ENCODE assay signal across 1 cellular context in genomic region chr19:51511353-51511752, GRCh38.
TF ChIP-seq lines count a peak whose summit lies in the region.

No MANE protein-coding gene starts in this region.

TF ChIP-seq in GM12878, 131 proteins besides CTCF, POLR2A, EP300 and RAD21:
- TF ChIP-seq MYC (IDR thresholded peaks at IDR 0.05; ENCODE audit: insufficient read depth, insufficient read length, insufficient replicate concordance, low read length, severe bottlenecking) (no peak), ZNF384 (IDR thresholded peaks at IDR 0.05; ENCODE audit: borderline replicate concordance, low read depth, low read length) (no peak), SMC3 (IDR thresholded peaks at IDR 0.05; ENCODE audit: borderline replicate concordance, low read length) (peak; percentile 21; the same call in 1 of the 2 replicates), MYB (IDR thresholded peaks at IDR 0.05; ENCODE audit: borderline replicate concordance, low read depth, low read length) (no peak)
